In genomic region chr16:54886078-54886477, GRCh38 we compare ENCODE assay signal across 10 cellular contexts. TPM values are rescaled to one million over a fixed set of nuclear protein-coding genes. Genes with fewer than 3 reads are reported as not detected.
"Had no signal": no experiment of that assay in that cellular context is flagged by ENCODE, and none has a peak within 500 bp of the region (broad histone marks: within the 10 kb centered on the region; RNA-seq: fewer than 3 reads in every experiment).

No MANE protein-coding gene starts in this region.

- DNase-seq: GM23248, GOT3, H7, HFFc6, IMR-90, KBM-7 had no signal

- ATAC-seq: HCT116 had no signal

- H3K9me3 ChIP-seq: HAP-1 had no signal

- H3K9ac ChIP-seq: GM23248, KMS-11 had no signal

- H2AFZ ChIP-seq: GM23248 had no signal

- H3K4me2 ChIP-seq: KMS-11 had no signal

- H3K27ac ChIP-seq: GM23248, KMS-11 had no signal

- H3K36me3 ChIP-seq: HAP-1 had no signal

- H3K4me3 ChIP-seq: GM23248, HAP-1 had no signal

- H3K4me1 ChIP-seq: HAP-1 had no signal

- FAIRE-seq: HTR-8/SVneo had no signal

RNA-seq across cellular contexts. Expression of gene IRX5, which starts 44.6 kb away (rescaled TPM):
- total RNA-seq: IMR-90 had no signal
- polyA plus RNA-seq: IMR-90 had no signal
